In genomic region chr2:121649652-121650553, GRCh38 we compare ENCODE assay signal across 8 cellular contexts. TPM values are rescaled to one million over a fixed set of nuclear protein-coding genes. Genes with fewer than 3 reads are reported as not detected.
DNase-seq lines count a peak whose midpoint lies in the region; ATAC-seq and TF ChIP-seq lines count a peak whose summit lies in the region.

No MANE protein-coding gene starts in this region.

- ATAC-seq in GM18502 (IDR thresholded peaks at IDR 0.05; ENCODE audit: poor library complexity, unreplicated experiment) (peak; percentile 57), HG02970 (IDR thresholded peaks at IDR 0.05; ENCODE audit: low FRiP score, unreplicated experiment) (peak; percentile 54)

- peaks cover 55% of the 10 kb centered on the region for H3K79me2 ChIP-seq in hepatocyte

- DNase-seq in NCI-H187 treated with DMSO at 0.1 percent for 48 hours (lab: John Stamatoyannopoulos, UW) (peak; percentile 15), ascending aorta (ENCODE audit: low spot score in 2 of 2) (peak; percentile 59 to 95), hepatocyte (ENCODE audit: low spot score) (peak; percentile 89), renal cortical epithelial cell (ENCODE audit: low read depth) (peak; percentile 87), GOT3 (lab: John Stamatoyannopoulos, UW) (no peak)
- DNase-seq in T-helper 2 cell treated with Interferon-gamma antibody and Interleukin-4, amounts not matched to agents 5 μg/mL and 100 μg/mL, for 36 hours (ENCODE audit: low spot score), result peak; percentile 87

- H3K27me3 ChIP-seq in ascending aorta (no peaks in the 10 kb centered on the region), hepatocyte (no peaks in the 10 kb centered on the region)

- peaks cover 0 to 12% of the 10 kb centered on the region in 2 donors for H3K4me1 ChIP-seq in ascending aorta
- peaks cover 14% of the 10 kb centered on the region for H3K4me1 ChIP-seq in hepatocyte (ENCODE audit: insufficient read depth)

- H3K36me3 ChIP-seq in ascending aorta (no peaks in the 10 kb centered on the region), hepatocyte (replicated peaks; ENCODE audit: insufficient read depth, low read depth) (no peaks in the 10 kb centered on the region)

- H3K4me3 Mint-ChIP-seq in T-helper 2 cell treated with Interferon-gamma antibody and Interleukin-4, amounts not matched to agents 5 μg/mL and 100 μg/mL, for 36 hours, result peak overlapping the region; percentile 98

- H3K4me3 ChIP-seq in ascending aorta, result peak overlapping the region; percentile 54 to 84
- peak overlapping the region; percentile 51 for H3K4me3 ChIP-seq in hepatocyte

- H3K27ac ChIP-seq in ascending aorta (peak overlapping the region; percentile 88 to 96), hepatocyte (peak overlapping the region; percentile 96)

- H3K4me2 ChIP-seq in hepatocyte, result peak overlapping the region; percentile 97

- H3K27ac Mint-ChIP-seq in T-helper 2 cell treated with Interferon-gamma antibody and Interleukin-4, amounts not matched to agents 5 μg/mL and 100 μg/mL, for 36 hours, result peak overlapping the region; percentile 100

- peaks cover 41% of the 10 kb centered on the region for H3K36me3 Mint-ChIP-seq in T-helper 2 cell treated with Interferon-gamma antibody and Interleukin-4, amounts not matched to agents 5 μg/mL and 100 μg/mL, for 36 hours (ENCODE audit: low read depth)

- H3K4me1 Mint-ChIP-seq in T-helper 2 cell treated with Interferon-gamma antibody and Interleukin-4, amounts not matched to agents 5 μg/mL and 100 μg/mL, for 36 hours (ENCODE audit: low read depth), result peaks cover 53% of the 10 kb centered on the region

- intact Hi-C loops in ascending aorta (cut with DNase I), result loop anchor here (1.0 to 10.0 kb wide), 6 partner anchors 42 to 1395 kb away; partner anchors contain the start of genes NIFK, RALB, RNU4ATAC and TSN

- H4K20me1 ChIP-seq in hepatocyte (ENCODE audit: insufficient read depth, poor library complexity, severe bottlenecking), result peaks cover 13% of the 10 kb centered on the region

- WGBS in hepatocyte (ENCODE audit: low lambda C conversion rate, missing lambda C conversion rate), result under 1% methylated on average over 51 of the region's 51 CpGs

- H3K9me2 ChIP-seq in hepatocyte (replicated peaks; ENCODE audit: insufficient read depth), result no peaks in the 10 kb centered on the region

- no peaks in the 10 kb centered on the region for H3K27me3 Mint-ChIP-seq in T-helper 2 cell treated with Interferon-gamma antibody and Interleukin-4, amounts not matched to agents 5 μg/mL and 100 μg/mL, for 36 hours (ENCODE audit: low read depth)

- no peaks in the 10 kb centered on the region for H3K9me3 Mint-ChIP-seq in T-helper 2 cell treated with Interferon-gamma antibody and Interleukin-4, amounts not matched to agents 5 μg/mL and 100 μg/mL, for 36 hours

- TF ChIP-seq CTCF in ascending aorta (IDR thresholded peaks at IDR 0.05) (no peak), hepatocyte (IDR thresholded peaks at IDR 0.05; ENCODE audit: poor library complexity) (no peak)

- peak overlapping the region; percentile 75 for H2AFZ ChIP-seq in hepatocyte

- H3K9me3 ChIP-seq in ascending aorta (no peaks in the 10 kb centered on the region), hepatocyte (ENCODE audit: low read depth) (no peaks in the 10 kb centered on the region)

RNA-seq across cellular contexts. Expression of gene CLASP1, which starts 0.6 kb away (rescaled TPM):
- total RNA-seq in ascending aorta (78.0 TPM), hepatocyte (45.9 and 68.0 TPM in 2 replicates), renal cortical epithelial cell (52.6 and 124 TPM in 2 replicates)
- 18.9 and 20.1 TPM in 2 replicates for polyA plus RNA-seq in hepatocyte
